Comparison of ENCODE assay signal across 15 cellular contexts in genomic region chr7:110918949-110919548, GRCh38.
A peak's percentile ranks its signal among the peaks of the same experiment; 100 is the strongest.
DNase-seq lines count a peak whose midpoint lies in the region; ATAC-seq and TF ChIP-seq lines count a peak whose summit lies in the region.
"Had no signal": no experiment of that assay in that cellular context is flagged by ENCODE, and none has a peak within 500 bp of the region (broad histone marks: within the 10 kb centered on the region; RNA-seq: fewer than 3 reads in every experiment).

No MANE protein-coding gene starts in this region.

- no peaks in the 10 kb centered on the region for H3K27me3 ChIP-seq in IMR-90 (ENCODE audit: control insufficient read depth, insufficient read depth, low read length)
- no peaks in the 10 kb centered on the region for H3K27me3 ChIP-seq in right cardiac atrium (ENCODE audit: control insufficient read depth, insufficient read depth)
- H3K27me3 ChIP-seq: gastroesophageal sphincter had no signal

- H3K27ac ChIP-seq in IMR-90 (ENCODE audit: insufficient read depth, low read length): no peak overlapping the region
- no peak overlapping the region for H3K27ac ChIP-seq in right cardiac atrium (ENCODE audit: low read length)
- H3K27ac ChIP-seq: gastroesophageal sphincter had no signal

- no peak overlapping the region for H3K14ac ChIP-seq in IMR-90 (replicated peaks; ENCODE audit: low read depth, low read length)

- H2BK15ac ChIP-seq in IMR-90 (ENCODE audit: low read depth, low read length): no peak overlapping the region

- no peak overlapping the region for H2BK5ac ChIP-seq in IMR-90 (ENCODE audit: low read depth, low read length, poor library complexity, severe bottlenecking)

- no peak overlapping the region for H4K8ac ChIP-seq in IMR-90 (ENCODE audit: low read depth in 2 of 2, low read length in 2 of 2)

- H3K9me3 Mint-ChIP-seq in osteocyte (ENCODE audit: unreplicated experiment): no peaks in the 10 kb centered on the region

- no peak overlapping the region for H2AK5ac ChIP-seq in IMR-90 (ENCODE audit: low read depth, low read length)

- no peak overlapping the region for H3K4me2 ChIP-seq in IMR-90 (ENCODE audit: low read depth, low read length)

- dilution Hi-C loops in IMR-90 (cut with HindIII; ENCODE audit: low sequenced_read_pairs, unreplicated experiment): no loop called here

- no peak overlapping the region for H3K9ac ChIP-seq in IMR-90 (ENCODE audit: low read depth, low read length)

- H2BK20ac ChIP-seq in IMR-90 (ENCODE audit: low read depth, low read length): no peak overlapping the region

- no peak overlapping the region for H2AK9ac ChIP-seq in IMR-90 (replicated peaks; ENCODE audit: low read depth, low read length, poor library complexity)

- TF ChIP-seq CTCF in IMR-90 (conservative IDR thresholded peaks at IDR 0.05; ENCODE audit: low read depth, low read length) (no peak), osteocyte (IDR thresholded peaks at IDR 0.05) (no peak)

- no peak for TF ChIP-seq POLR2A in IMR-90 (IDR thresholded peaks at IDR 0.05; ENCODE audit: low read depth, low read length)

- in situ Hi-C loops in IMR-90 (cut with MboI; ENCODE audit: low sequenced_read_pairs): no loop called here

- no peaks in the 10 kb centered on the region for H3K36me3 Mint-ChIP-seq in osteocyte (ENCODE audit: unreplicated experiment)

- no peak overlapping the region for H2BK120ac ChIP-seq in IMR-90 (ENCODE audit: low read depth, low read length)

- TF ChIP-seq RAD21 in IMR-90 (IDR thresholded peaks at IDR 0.05; ENCODE audit: low read length): no peak

- no peak overlapping the region for H3K56ac ChIP-seq in IMR-90 (ENCODE audit: extremely low read depth, insufficient read depth, low read length)

- H3K27ac Mint-ChIP-seq in osteocyte (ENCODE audit: unreplicated experiment): no peak overlapping the region

- H3K18ac ChIP-seq in IMR-90 (ENCODE audit: low read depth, low read length): no peak overlapping the region

- BruUV-seq in IMR-90 (replicated peaks; lab: Mats Ljungman, UMichigan): no TSS peak

- no peak overlapping the region for H3K4ac ChIP-seq in IMR-90 (ENCODE audit: low read depth, low read length)

- WGBS in IMR-90 (ENCODE audit: extremely low coverage in 2 of 2, insufficient read length in 1 of 2), 2 experiments: no CpG with 5 or more reads among the region's 2 CpGs
- WGBS in right cardiac atrium: over 99% methylated on average over 2 of the region's 2 CpGs

- H3K4me3 Mint-ChIP-seq in osteocyte (ENCODE audit: unreplicated experiment): no peak overlapping the region

- no peak overlapping the region for H2AFZ ChIP-seq in IMR-90 (replicated peaks; ENCODE audit: low read length, poor library complexity)

- H3K9me3 ChIP-seq in IMR-90 (ENCODE audit: control insufficient read depth, insufficient read depth, low read length) (no peaks in the 10 kb centered on the region), right cardiac atrium (ENCODE audit: control insufficient read depth, low read length) (no peaks in the 10 kb centered on the region)
- H3K9me3 ChIP-seq: gastroesophageal sphincter had no signal

- intact Hi-C loops in IMR-90 (cut with micrococcal nuclease) (no loop called here), right cardiac atrium (cut with DNase I) (no loop called here)

- no peaks in the 10 kb centered on the region for H3K36me3 ChIP-seq in IMR-90 (ENCODE audit: control insufficient read depth, insufficient read depth, low read length)
- H3K36me3 ChIP-seq: gastroesophageal sphincter had no signal

- H4K5ac ChIP-seq in IMR-90 (ENCODE audit: low read depth, low read length): no peak overlapping the region

- H3K4me1 ChIP-seq in IMR-90 (ENCODE audit: control insufficient read depth, insufficient read depth, low read length) (peaks cover 2% of the 10 kb centered on the region; the same call in 1 of the 2 replicates), right cardiac atrium (ENCODE audit: control insufficient read depth, insufficient read depth, low read length) (no peaks in the 10 kb centered on the region)

- POLR2A ChIA-PET in IMR-90 (lab: Charles Lee; ENCODE audit: unreplicated experiment): no interaction called here

- H3K9me1 ChIP-seq in IMR-90 (ENCODE audit: insufficient read depth, low read length): no peaks in the 10 kb centered on the region

- no peaks in the 10 kb centered on the region for H3K79me1 ChIP-seq in IMR-90 (ENCODE audit: low read depth in 1 of 2, low read length in 2 of 2)

- H3K4me1 Mint-ChIP-seq in osteocyte (ENCODE audit: unreplicated experiment): peaks cover 27% of the 10 kb centered on the region

- DNase-seq in IMR-90: no peak
- DNase-seq in iPS-NIHi11 (ENCODE audit: low spot score): no peak
- DNase-seq in DMS53 (lab: John Stamatoyannopoulos, UW): no peak
- DNase-seq in right cardiac atrium: no peak
- DNase-seq in osteocyte (ENCODE audit: extremely low spot score, unreplicated experiment): no peak
- DNase-seq: activated CD8-positive, alpha-beta memory T cell treated with anti-CD3 and anti-CD28 coated beads for 24 hours; left ventricle myocardium superior; NCI-H2081 treated with DMSO at 0.1 percent for 48 hours; posterior cingulate gyrus; stimulated activated CD4-positive, alpha-beta T cell treated with anti-CD3 and anti-CD28 coated beads, Interleukin-4, amount 100 ng/mL, for 4 hours; substantia nigra had no signal

- ATAC-seq in GM18508 (IDR thresholded peaks at IDR 0.05; ENCODE audit: insufficient read depth, unreplicated experiment) (peak; percentile 92), GM19438 (IDR thresholded peaks at IDR 0.05; ENCODE audit: low read depth, unreplicated experiment) (peak; percentile 82), HG02943 (IDR thresholded peaks at IDR 0.05; ENCODE audit: low read depth, unreplicated experiment) (peak; percentile 82), IMR-90 (ENCODE audit: low read depth) (no peak), right cardiac atrium (no peak)
- ATAC-seq: gastroesophageal sphincter, left ventricle myocardium superior had no signal

- no peaks in the 10 kb centered on the region for H3K27me3 Mint-ChIP-seq in osteocyte (ENCODE audit: unreplicated experiment)

- no peaks in the 10 kb centered on the region for H4K20me1 ChIP-seq in IMR-90 (ENCODE audit: insufficient read depth, low read length)

- H3K23ac ChIP-seq in IMR-90 (ENCODE audit: low read depth, low read length): no peak overlapping the region

- no peak overlapping the region for H3K4me3 ChIP-seq in IMR-90 (ENCODE audit: insufficient read depth, low read depth, low read length)
- H3K4me3 ChIP-seq in right cardiac atrium (ENCODE audit: low read length): no peak overlapping the region
- H3K4me3 ChIP-seq: gastroesophageal sphincter had no signal

- H4K91ac ChIP-seq in IMR-90 (ENCODE audit: insufficient read depth, low read depth, low read length): no peak overlapping the region

- CTCF ChIA-PET in IMR-90 (lab: Yijun Ruan, JAX): no interaction called here

TF ChIP-seq in IMR-90, 13 proteins besides CTCF, POLR2A, EP300 and RAD21:
- TF ChIP-seq MAFK (IDR thresholded peaks at IDR 0.05; ENCODE audit: low read depth, low read length) (peak; percentile 79), RFX5 (IDR thresholded peaks at IDR 0.05; ENCODE audit: low read depth, low read length) (no peak)

Comparison
In these comparisons a context has a peak if more than half of its experiments do, and no peak if none do; other contexts are left out.
1. ATAC-seq: peak in GM18508 (single experiment), GM19438 (single experiment) and HG02943 (single experiment); none in IMR-90 (single experiment) and right cardiac atrium (0 of 2).